In genomic region chr12:46124848-46125619, GRCh38 we compare ENCODE assay signal across 8 cellular contexts.
A peak's percentile ranks its signal among the peaks of the same experiment; 100 is the strongest.
DNase-seq lines count a peak whose midpoint lies in the region; ATAC-seq and TF ChIP-seq lines count a peak whose summit lies in the region.

No MANE protein-coding gene starts in this region.

- H3K36me3 Mint-ChIP-seq in CD4-positive, alpha-beta T cell (ENCODE audit: low read depth): no peaks in the 10 kb centered on the region
- H3K36me3 Mint-ChIP-seq in activated T-helper 2 cell treated with anti-CD3 and anti-CD28 coated beads, Interferon-gamma antibody, Interleukin-2, Interleukin-4, amounts not matched to agents 10 μg/mL and 5 μg/mL and 100 μg/mL, durations not matched to agents 14 hours and 24 hours and 36 hours (ENCODE audit: low read depth): no peaks in the 10 kb centered on the region
- no peaks in the 10 kb centered on the region for H3K36me3 Mint-ChIP-seq in type B pancreatic cell

- H3K36me3 ChIP-seq in Panc1 (ENCODE audit: control insufficient read depth, insufficient read depth, low read length) (no peaks in the 10 kb centered on the region), osteoblast (ENCODE audit: insufficient read depth, low read length) (no peaks in the 10 kb centered on the region)

- H3K4me3 ChIP-seq in Panc1 (ENCODE audit: low read depth in 2 of 2, low read length in 2 of 2) (no peak overlapping the region), osteoblast (ENCODE audit: insufficient read depth, low read length) (peak overlapping the region; percentile 56)

- TF ChIP-seq CTCF in CD4-positive, alpha-beta T cell (IDR thresholded peaks at IDR 0.05): peak; percentile 49
- TF ChIP-seq CTCF in Panc1 (IDR thresholded peaks at IDR 0.05): peak; percentile 64
- TF ChIP-seq CTCF in osteoblast (IDR thresholded peaks at IDR 0.05; ENCODE audit: extremely low read depth, low read depth, low read length): peak; percentile 75
- peak; percentile 78 for TF ChIP-seq CTCF in type B pancreatic cell (conservative IDR thresholded peaks at IDR 0.05)

- ATAC-seq in CD4-positive, alpha-beta T cell (ENCODE audit: poor library complexity): peak; percentile 97
- ATAC-seq in Panc1: peak; percentile 98

- peaks cover 4% of the 10 kb centered on the region for H3K27me3 Mint-ChIP-seq in CD4-positive, alpha-beta T cell
- peaks cover 44% of the 10 kb centered on the region for H3K27me3 Mint-ChIP-seq in activated T-helper 2 cell treated with anti-CD3 and anti-CD28 coated beads, Interferon-gamma antibody, Interleukin-2, Interleukin-4, amounts not matched to agents 10 μg/mL and 5 μg/mL and 100 μg/mL, durations not matched to agents 14 hours and 24 hours and 36 hours (ENCODE audit: low read depth)
- peaks cover 20% of the 10 kb centered on the region for H3K27me3 Mint-ChIP-seq in type B pancreatic cell

- in situ Hi-C loops in Panc1 (cut with HindIII; ENCODE audit: low pct_unique_long_range_greater_than_20kb, low sequenced_read_pairs): no loop called here

- peak overlapping the region; percentile 39 for H3K4me3 Mint-ChIP-seq in CD4-positive, alpha-beta T cell
- H3K4me3 Mint-ChIP-seq in activated T-helper 2 cell treated with anti-CD3 and anti-CD28 coated beads, Interferon-gamma antibody, Interleukin-2, Interleukin-4, amounts not matched to agents 10 μg/mL and 5 μg/mL and 100 μg/mL, durations not matched to agents 14 hours and 24 hours and 36 hours (ENCODE audit: low read depth): no peak overlapping the region
- peak overlapping the region; percentile 69 for H3K4me3 Mint-ChIP-seq in type B pancreatic cell

- H4K20me1 ChIP-seq in osteoblast (ENCODE audit: insufficient read depth, low read length): no peaks in the 10 kb centered on the region

- H3K27me3 ChIP-seq in CD4-positive, alpha-beta T cell (ENCODE audit: control insufficient read depth, insufficient read depth, low read length): no peaks in the 10 kb centered on the region
- H3K27me3 ChIP-seq in Panc1 (ENCODE audit: control insufficient read depth, insufficient read depth, low read length) (no peaks in the 10 kb centered on the region; the same call in 1 of the 2 replicates), osteoblast (ENCODE audit: insufficient read depth, low read length) (peaks cover 23% of the 10 kb centered on the region)

- peak overlapping the region; percentile 62 for H3K27ac Mint-ChIP-seq in CD4-positive, alpha-beta T cell
- no peak overlapping the region for H3K27ac Mint-ChIP-seq in activated T-helper 2 cell treated with anti-CD3 and anti-CD28 coated beads, Interferon-gamma antibody, Interleukin-2, Interleukin-4, amounts not matched to agents 10 μg/mL and 5 μg/mL and 100 μg/mL, durations not matched to agents 14 hours and 24 hours and 36 hours
- H3K27ac Mint-ChIP-seq in type B pancreatic cell: peak overlapping the region; percentile 75

- CTCF ChIA-PET in CD4-positive, alpha-beta T cell (lab: Charles Lee): interaction anchor here (0.6 to 2.1 kb wide), 27 partner anchors 8 to 1570 kb away, joined by 3 to 9 read pairs (median 4); no protein-coding TSS in a partner anchor
- CTCF ChIA-PET in Panc1 (lab: Charles Lee): interaction anchor here (0.6 to 1.5 kb wide), 20 partner anchors 8 to 1428 kb away, joined by 3 to 17 read pairs (median 4); no protein-coding TSS in a partner anchor

- no peaks in the 10 kb centered on the region for H3K79me2 ChIP-seq in osteoblast (ENCODE audit: insufficient read depth, low read length)

- H3K4me2 ChIP-seq in osteoblast (ENCODE audit: insufficient read depth, low read length): peak overlapping the region; percentile 85

- H3K9me3 ChIP-seq in CD4-positive, alpha-beta T cell (ENCODE audit: control insufficient read depth, low read length): no peaks in the 10 kb centered on the region
- H3K9me3 ChIP-seq in Panc1 (ENCODE audit: control insufficient read depth, insufficient read depth, low read depth, low read length): no peaks in the 10 kb centered on the region
- no peaks in the 10 kb centered on the region for H3K9me3 ChIP-seq in osteoblast (ENCODE audit: low read depth, low read length)

- H3K27ac ChIP-seq in CD4-positive, alpha-beta T cell (ENCODE audit: low read depth, low read length): no peak overlapping the region
- H3K27ac ChIP-seq in Panc1 (ENCODE audit: low read length) (no peak overlapping the region; the same call in 1 of the 2 replicates), osteoblast (ENCODE audit: low read depth, low read length) (no peak overlapping the region)

- H2AFZ ChIP-seq in osteoblast (ENCODE audit: low read length): peak overlapping the region; percentile 81

- H3K4me1 ChIP-seq in Panc1 (ENCODE audit: control insufficient read depth, insufficient read depth, low read length): peaks cover 9% of the 10 kb centered on the region; the same call in 1 of the 2 replicates
- peaks cover 8% of the 10 kb centered on the region for H3K4me1 ChIP-seq in osteoblast (ENCODE audit: insufficient read depth, low read length)

- no TSS peak for BruUV-seq in Panc1 (replicated peaks; lab: Mats Ljungman, UMichigan)

- peaks cover 7% of the 10 kb centered on the region for H3K4me1 Mint-ChIP-seq in CD4-positive, alpha-beta T cell (ENCODE audit: low read depth)
- peaks cover 3% of the 10 kb centered on the region for H3K4me1 Mint-ChIP-seq in activated T-helper 2 cell treated with anti-CD3 and anti-CD28 coated beads, Interferon-gamma antibody, Interleukin-2, Interleukin-4, amounts not matched to agents 10 μg/mL and 5 μg/mL and 100 μg/mL, durations not matched to agents 14 hours and 24 hours and 36 hours (ENCODE audit: low read depth)
- peaks cover 9% of the 10 kb centered on the region for H3K4me1 Mint-ChIP-seq in type B pancreatic cell (ENCODE audit: unreplicated experiment)

- no peaks in the 10 kb centered on the region for H3K9me3 Mint-ChIP-seq in CD4-positive, alpha-beta T cell
- no peaks in the 10 kb centered on the region for H3K9me3 Mint-ChIP-seq in activated T-helper 2 cell treated with anti-CD3 and anti-CD28 coated beads, Interferon-gamma antibody, Interleukin-2, Interleukin-4, amounts not matched to agents 10 μg/mL and 5 μg/mL and 100 μg/mL, durations not matched to agents 14 hours and 24 hours and 36 hours
- H3K9me3 Mint-ChIP-seq in type B pancreatic cell: no peaks in the 10 kb centered on the region

- DNase-seq in CD4-positive, alpha-beta T cell: peak in 9 of 10 experiments; percentile 16 to 57 (median 33)
- DNase-seq in GM19238 (ENCODE audit: insufficient read length, low spot score) (peak; percentile 11), HS-27A (ENCODE audit: low read depth) (peak; percentile 59), Panc1 (ENCODE audit: low read depth, low spot score) (peak; percentile 54), foreskin melanocyte (peak; percentile 59), osteoblast (ENCODE audit: insufficient read length, low spot score, missing footprints) (peak; percentile 63), type B pancreatic cell (ENCODE audit: extremely low spot score, unreplicated experiment) (no peak)
- peak; percentile 33 for DNase-seq in activated T-helper 2 cell treated with anti-CD3 and anti-CD28 coated beads, Interferon-gamma antibody, Interleukin-2, Interleukin-4, amounts not matched to agents 10 μg/mL and 5 μg/mL and 100 μg/mL, durations not matched to agents 14 hours and 24 hours and 36 hours (ENCODE audit: low spot score)

- intact Hi-C loops in CD4-positive, alpha-beta T cell (cut with DNase I, micrococcal nuclease): loop anchor here (1.0 to 10.0 kb wide), 5 partner anchors 128 to 896 kb away; no protein-coding TSS in a partner anchor
- intact Hi-C loops in Panc1 (cut with micrococcal nuclease; ENCODE audit: unreplicated experiment): no loop called here
- intact Hi-C loops in activated T-helper 2 cell treated with anti-CD3 and anti-CD28 coated beads, Interferon-gamma antibody, Interleukin-2, Interleukin-4, amounts not matched to agents 10 μg/mL and 5 μg/mL and 100 μg/mL, durations not matched to agents 14 hours and 24 hours and 36 hours (cut with micrococcal nuclease): loop anchor here (2.0 to 10.0 kb wide), 2 partner anchors 178 to 550 kb away; no protein-coding TSS in a partner anchor

- POLR2A ChIA-PET in CD4-positive, alpha-beta T cell (lab: Charles Lee): interaction anchor here (0.6 to 2.2 kb wide), 11 partner anchors 28 to 895 kb away, joined by 3 to 20 read pairs (median 4); partner anchors contain the start of genes SCAF11 and SLC38A1
- POLR2A ChIA-PET in Panc1 (lab: Charles Lee): interaction anchor here (0.5 to 0.7 kb wide), 3 partner anchors 143 to 654 kb away, joined by 3 to 4 read pairs (median 3); no protein-coding TSS in a partner anchor
